In the genomic region with DNA sequence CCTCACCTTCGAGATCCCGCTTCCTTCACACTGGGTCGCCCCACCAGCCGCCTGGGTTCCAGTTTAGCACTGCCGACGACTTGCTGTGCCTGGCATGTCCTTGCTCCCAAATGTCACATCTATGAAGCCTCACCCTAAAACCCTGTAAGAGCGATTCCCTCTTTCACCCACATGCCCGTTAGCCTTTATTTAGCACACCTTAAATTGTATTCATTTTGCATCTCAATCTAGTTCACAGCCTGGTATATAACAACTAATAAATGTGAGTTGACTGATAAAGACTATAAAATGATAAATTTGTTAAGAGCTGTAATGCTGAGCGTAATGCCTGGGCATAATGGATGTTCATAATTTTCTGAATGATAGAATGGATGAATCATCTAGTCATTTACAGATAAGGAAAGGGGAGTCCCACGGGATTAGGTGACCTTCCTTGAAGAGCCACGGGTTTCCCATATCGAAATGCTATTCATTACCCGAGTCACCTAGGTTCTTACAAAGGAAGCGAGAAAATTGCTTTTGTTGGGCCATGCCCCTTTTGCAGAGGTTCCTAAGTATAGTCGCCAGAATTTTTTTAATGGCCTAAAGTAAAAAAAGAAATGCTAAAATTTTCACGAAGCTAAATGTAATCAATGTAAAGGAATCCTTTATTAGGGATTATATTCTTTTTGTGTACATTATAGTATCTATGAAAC, we compare ENCODE assay signal across 8 cellular contexts. TPM values are rescaled to one million over a fixed set of nuclear protein-coding genes. Genes with fewer than 3 reads are reported as not detected.
A peak's percentile ranks its signal among the peaks of the same experiment; 100 is the strongest.
DNase-seq lines count a peak whose midpoint lies in the region; ATAC-seq and TF ChIP-seq lines count a peak whose summit lies in the region.

No MANE protein-coding gene starts in this region.

- DNase-seq in GM23248 (no peak), superior temporal gyrus (ENCODE audit: extremely low spot score) (peak; percentile 26), cerebellar cortex (ENCODE audit: low spot score) (no peak), NCI-H1930 (lab: John Stamatoyannopoulos, UW) (no peak)
- no peak for DNase-seq in activated CD4-positive, alpha-beta memory T cell treated with anti-CD3 and anti-CD28 coated beads for 36 hours

- H3K4me3 ChIP-seq in GM23248 (peak overlapping the region; percentile 85), iPS-15b (ENCODE audit: low read depth, low read length) (peak overlapping the region; percentile 98)

- H3K27me3 ChIP-seq in GM23248 (replicated peaks; ENCODE audit: insufficient read depth) (no peaks in the 10 kb centered on the region), iPS-15b (ENCODE audit: control insufficient read depth, insufficient read depth, low read length) (no peaks in the 10 kb centered on the region)

- no peak for ATAC-seq in HG03432 (IDR thresholded peaks at IDR 0.05; ENCODE audit: unreplicated experiment)

- TF ChIP-seq CTCF in 22Rv1 (IDR thresholded peaks at IDR 0.05), result no peak

- H3K4me1 ChIP-seq in GM23248 (ENCODE audit: insufficient read depth) (no peaks in the 10 kb centered on the region), iPS-15b (ENCODE audit: control insufficient read depth, insufficient read depth, low read length) (peaks cover 7% of the 10 kb centered on the region)

- peaks cover 22% of the 10 kb centered on the region for H3K4me1 Mint-ChIP-seq in activated CD4-positive, alpha-beta memory T cell treated with anti-CD3 and anti-CD28 coated beads for 36 hours (ENCODE audit: low read depth)

- H3K79me2 ChIP-seq in GM23248 (ENCODE audit: insufficient read depth), result no peaks in the 10 kb centered on the region

- peak overlapping the region; percentile 91 for H3K27ac ChIP-seq in 22Rv1
- peak overlapping the region; percentile 59 for H3K27ac ChIP-seq in GM23248

- H3K4me3 Mint-ChIP-seq in activated CD4-positive, alpha-beta memory T cell treated with anti-CD3 and anti-CD28 coated beads for 36 hours, result peak overlapping the region; percentile 86

- no peaks in the 10 kb centered on the region for H3K9me2 ChIP-seq in GM23248 (ENCODE audit: insufficient read depth)

- H3K9me3 ChIP-seq in GM23248 (ENCODE audit: low read depth) (no peaks in the 10 kb centered on the region), iPS-15b (ENCODE audit: control insufficient read depth, insufficient read depth, low read length) (no peaks in the 10 kb centered on the region)

- in situ Hi-C loops in GM23248 (cut with MboI), result no loop called here

- H3K36me3 ChIP-seq in GM23248 (ENCODE audit: low read depth) (no peaks in the 10 kb centered on the region), iPS-15b (ENCODE audit: control insufficient read depth, insufficient read depth, low read length) (peaks cover 4% of the 10 kb centered on the region)

- H3F3A ChIP-seq in GM23248 (ENCODE audit: insufficient read depth), result no peaks in the 10 kb centered on the region

- intact Hi-C loops in activated CD4-positive, alpha-beta memory T cell treated with anti-CD3 and anti-CD28 coated beads for 36 hours (cut with micrococcal nuclease), result loop anchor here (1.0 to 10.0 kb wide), 6 partner anchors 39 to 521 kb away; a partner anchor contains a TSS

- no peaks in the 10 kb centered on the region for H4K20me1 ChIP-seq in GM23248 (ENCODE audit: insufficient read depth)

- H3K9ac ChIP-seq in GM23248, result peak overlapping the region; percentile 61
- H3K9ac ChIP-seq in iPS-15b (ENCODE audit: low read depth, low read length), result peak overlapping the region; percentile 41

- CTCF ChIA-PET in activated CD4-positive, alpha-beta memory T cell treated with anti-CD3 and anti-CD28 coated beads for 36 hours (lab: Charles Lee), result interaction anchor here (1.0 kb wide), 1 partner anchor 65 kb away, joined by 3 read pairs; no protein-coding TSS in a partner anchor

- peak overlapping the region; percentile 92 for H2AFZ ChIP-seq in GM23248

- H3K9me3 Mint-ChIP-seq in activated CD4-positive, alpha-beta memory T cell treated with anti-CD3 and anti-CD28 coated beads for 36 hours, result no peaks in the 10 kb centered on the region

- WGBS in GM23248 (ENCODE audit: low coverage in 1 of 2, low lambda C conversion rate in 2 of 2, missing lambda C conversion rate in 2 of 2), 2 experiments, result 26 to 30% methylated on average over 16 of the region's 16 CpGs

- H3K27me3 Mint-ChIP-seq in activated CD4-positive, alpha-beta memory T cell treated with anti-CD3 and anti-CD28 coated beads for 36 hours, result no peaks in the 10 kb centered on the region

- H3K27ac Mint-ChIP-seq in activated CD4-positive, alpha-beta memory T cell treated with anti-CD3 and anti-CD28 coated beads for 36 hours, result peak overlapping the region; percentile 95

- peak overlapping the region; percentile 81 for H3K4me2 ChIP-seq in GM23248 (ENCODE audit: unreplicated experiment)

- H3K36me3 Mint-ChIP-seq in activated CD4-positive, alpha-beta memory T cell treated with anti-CD3 and anti-CD28 coated beads for 36 hours, result peaks cover 6% of the 10 kb centered on the region

- POLR2A ChIA-PET in activated CD4-positive, alpha-beta memory T cell treated with anti-CD3 and anti-CD28 coated beads for 36 hours (lab: Charles Lee), result interaction anchor here (1.4 to 1.6 kb wide), 3 partner anchors 65 to 118 kb away, joined by 4 to 6 read pairs (median 4); a partner anchor contains a TSS

RNA-seq across cellular contexts. Expression of a gene that starts 1.1 kb away (rescaled TPM):
- 22.6 and 38.1 TPM in 2 replicates for total RNA-seq in GM23248 (2014; rRNA removed; shearing (Covaris generic))
- polyA plus RNA-seq in GM23248 (2016; fragmentation: Nextera tagmentation; extraction: Ambion mirVana), result 24.3 and 27.9 TPM in 2 replicates
- 10 to 100 TPM; 21.4 to 29.3 TPM for total RNA-seq in activated CD4-positive, alpha-beta memory T cell treated with anti-CD3 and anti-CD28 coated beads for 36 hours
